Comparison of ENCODE assay signal across 8 cellular contexts in the genomic region with DNA sequence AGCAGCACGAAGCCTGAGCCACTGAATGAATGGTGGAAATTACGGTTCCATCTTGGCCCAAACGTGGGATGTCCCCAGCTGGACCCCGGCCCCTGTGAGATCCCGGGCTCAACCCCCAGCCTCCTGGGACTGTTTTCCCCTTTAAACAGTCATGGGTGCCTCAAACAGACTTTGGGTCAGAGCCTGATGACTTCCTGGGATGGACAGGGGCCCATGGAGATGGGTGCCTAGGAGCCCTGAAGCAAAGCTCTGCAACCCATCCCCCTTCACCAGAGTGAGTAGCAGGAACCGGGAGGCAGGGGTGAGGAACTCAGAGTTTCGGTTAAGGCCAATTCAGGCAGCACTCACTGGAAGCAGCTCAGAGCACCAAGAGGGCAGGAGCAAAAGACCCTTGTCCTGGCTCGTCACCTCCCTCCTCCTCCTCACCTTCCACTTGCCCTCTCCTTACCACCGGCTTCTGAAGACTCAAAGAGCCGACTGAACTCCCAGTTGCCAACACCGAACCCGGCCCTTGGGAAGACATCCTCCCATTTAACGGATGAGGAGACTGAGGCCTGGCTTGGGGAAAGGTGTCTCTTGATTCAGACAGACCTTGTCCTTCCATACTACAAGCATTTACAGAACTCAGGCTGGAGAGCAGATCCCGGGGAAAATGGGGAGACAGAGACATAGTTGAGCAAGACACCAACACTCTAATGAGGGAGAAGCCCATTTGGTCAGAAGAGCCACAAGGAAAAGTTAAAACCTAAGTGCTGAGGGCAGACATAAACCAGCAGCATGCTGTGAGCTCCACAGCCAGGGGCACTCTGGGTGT. TPM values are rescaled to one million over a fixed set of nuclear protein-coding genes. Genes with fewer than 3 reads are reported as not detected.
DNase-seq lines count a peak whose midpoint lies in the region; ATAC-seq and TF ChIP-seq lines count a peak whose summit lies in the region.

No MANE protein-coding gene starts in this region.

- H3K27me3 Mint-ChIP-seq in activated T-cell treated with anti-CD3 and anti-CD28 coated beads, Interleukin-2, amount 50 U/mL, for 4 hours (ENCODE audit: low read depth) = peaks cover 17% of the 10 kb centered on the region

- ATAC-seq in activated T-cell treated with anti-CD3 and anti-CD28 coated beads, Interleukin-2, amount 50 U/mL, for 4 hours = no peak
- ATAC-seq in left lung = no peak
- ATAC-seq in GM21528 (IDR thresholded peaks at IDR 0.05; ENCODE audit: low FRiP score, unreplicated experiment) = no peak

- H3K36me3 ChIP-seq in ascending aorta = no peaks in the 10 kb centered on the region
- no peaks in the 10 kb centered on the region for H3K36me3 ChIP-seq in left lung

- no peaks in the 10 kb centered on the region for H3K9me3 ChIP-seq in ascending aorta
- no peaks in the 10 kb centered on the region for H3K9me3 ChIP-seq in left lung

- peak overlapping the region; percentile 16 for H3K4me3 Mint-ChIP-seq in activated T-cell treated with anti-CD3 and anti-CD28 coated beads, Interleukin-2, amount 50 U/mL, for 4 hours

- intact Hi-C loops in ascending aorta (cut with DNase I) = loop anchor here (5.0 kb wide), 2 partner anchors 59 to 194 kb away; no protein-coding TSS in a partner anchor
- intact Hi-C loops in left lung (cut with DNase I) = no loop called here

- DNase-seq in activated T-cell treated with anti-CD3 and anti-CD28 coated beads, Interleukin-2, amount 50 U/mL, for 4 hours = no peak
- DNase-seq in activated T-cell treated with anti-CD3 and anti-CD28 coated beads, Interleukin-2, amount 50 U/mL, for 48 hours = no peak
- DNase-seq in ascending aorta (ENCODE audit: low spot score in 2 of 2) = no peak
- DNase-seq in left lung = no peak
- no peak for DNase-seq in DMS53 treated with DMSO at 0.1 percent for 48 hours (lab: John Stamatoyannopoulos, UW; ENCODE audit: unreplicated experiment)
- no peak for DNase-seq in NCI-H146 (lab: John Stamatoyannopoulos, UW)

- H3K27me3 ChIP-seq in ascending aorta = no peaks in the 10 kb centered on the region
- peaks cover 0 to 34% of the 10 kb centered on the region in 2 donors for H3K27me3 ChIP-seq in left lung

- H3K9me3 Mint-ChIP-seq in activated T-cell treated with anti-CD3 and anti-CD28 coated beads, Interleukin-2, amount 50 U/mL, for 4 hours = no peaks in the 10 kb centered on the region

- H3K27ac ChIP-seq in ascending aorta (peak overlapping the region; percentile 91), left lung (peak overlapping the region; percentile 70 to 76), temporal lobe (ENCODE audit: low read depth, low read length) (peak overlapping the region; percentile 80)

- TF ChIP-seq CTCF in ascending aorta (IDR thresholded peaks at IDR 0.05) (no peak), left lung (IDR thresholded peaks at IDR 0.05) (no peak)

- H3K4me1 ChIP-seq in ascending aorta (peaks cover 8 to 27% of the 10 kb centered on the region in 2 donors), left lung (peaks cover 29 to 74% of the 10 kb centered on the region in 2 donors)

- H3K4me1 Mint-ChIP-seq in activated T-cell treated with anti-CD3 and anti-CD28 coated beads, Interleukin-2, amount 50 U/mL, for 4 hours (ENCODE audit: low read depth) = peaks cover 18% of the 10 kb centered on the region

- no peaks in the 10 kb centered on the region for H3K36me3 Mint-ChIP-seq in activated T-cell treated with anti-CD3 and anti-CD28 coated beads, Interleukin-2, amount 50 U/mL, for 4 hours (ENCODE audit: insufficient read depth)

- H3K4me3 ChIP-seq in ascending aorta = peak overlapping the region; percentile 79 to 92
- peak overlapping the region; percentile 53 to 58 for H3K4me3 ChIP-seq in left lung

RNA-seq across cellular contexts. Expression of a gene that starts 14.9 kb away (rescaled TPM):
- not detected for total RNA-seq in activated T-cell treated with anti-CD3 and anti-CD28 coated beads, Interleukin-2, amount 50 U/mL, for 4 hours
- not detected for total RNA-seq in ascending aorta
- total RNA-seq in left lung = under 1 TPM; 0.29 to 0.60 TPM
- not detected for total RNA-seq in temporal lobe
